Comparison of ENCODE assay signal across 10 cellular contexts in the genomic region with DNA sequence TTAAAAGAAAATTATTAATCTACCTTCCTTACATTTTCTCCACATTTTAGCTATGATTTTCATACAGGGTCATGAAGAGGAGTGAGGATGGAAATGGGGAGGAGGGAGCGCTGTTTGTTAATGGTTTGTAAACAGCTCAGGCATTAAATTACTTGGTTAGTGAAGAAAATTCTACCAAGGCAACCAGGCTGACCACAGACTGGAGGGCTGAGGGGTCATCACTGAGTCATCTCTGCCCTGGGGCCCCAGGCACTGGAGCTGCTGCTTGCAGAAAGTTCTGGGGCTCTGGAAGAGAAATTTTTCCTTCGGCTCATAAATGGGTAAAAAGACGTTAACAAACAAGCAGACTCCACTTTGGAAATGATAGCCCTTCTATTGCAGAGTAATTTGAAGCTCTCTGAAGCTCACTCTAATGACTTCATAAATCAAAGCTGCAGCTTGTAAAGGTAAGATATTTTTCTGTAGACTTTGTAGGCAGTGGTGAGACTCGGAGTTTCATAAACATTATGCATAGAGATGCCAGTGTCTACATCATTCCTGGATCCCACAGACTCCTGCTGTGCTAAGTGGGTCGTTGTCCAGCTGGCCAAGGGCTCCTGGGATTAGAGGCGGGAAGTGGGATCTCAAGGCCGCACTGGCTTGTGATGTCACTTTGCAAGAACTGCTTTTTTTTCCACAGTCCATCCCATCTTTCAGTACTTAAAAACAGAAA.
DNase-seq lines count a peak whose midpoint lies in the region; ATAC-seq and TF ChIP-seq lines count a peak whose summit lies in the region.
"Had no signal": no experiment of that assay in that cellular context is flagged by ENCODE, and none has a peak within 500 bp of the region (broad histone marks: within the 10 kb centered on the region; RNA-seq: fewer than 3 reads in every experiment).

No MANE protein-coding gene starts in this region.

- intact Hi-C loops in ascending aorta (cut with DNase I): no loop called here

- no peaks in the 10 kb centered on the region for H3K27me3 ChIP-seq in ascending aorta

- no peaks in the 10 kb centered on the region for H3K9me3 ChIP-seq in ascending aorta

- no peaks in the 10 kb centered on the region for H3K4me1 ChIP-seq in ascending aorta

- H3K4me3 ChIP-seq in astrocyte of the spinal cord (ENCODE audit: low read depth, low read length): no peak overlapping the region
- no peak overlapping the region for H3K4me3 ChIP-seq in ascending aorta

- no peak for ATAC-seq in GM18519 (IDR thresholded peaks at IDR 0.05; ENCODE audit: low FRiP score, unreplicated experiment)

- peak; percentile 75 for DNase-seq in AG08396 (ENCODE audit: low spot score)
- peak; percentile 73 for DNase-seq in HT1080 (ENCODE audit: low read depth)
- peak; percentile 88 for DNase-seq in astrocyte of the spinal cord (ENCODE audit: low read depth, low spot score)
- peak; percentile 87 for DNase-seq in left kidney (ENCODE audit: low read depth, low spot score)
- no peak for DNase-seq in anterior cingulate cortex (lab: John Stamatoyannopoulos, UW)
- DNase-seq in ascending aorta (ENCODE audit: low spot score in 2 of 2): no peak
- no peak for DNase-seq in stimulated activated CD4-positive, alpha-beta T cell treated with anti-CD3 and anti-CD28 coated beads, Interleukin-12 subunit alpha, Interleukin-12 subunit beta, amount 100 ng/mL, for 4 hours
- DNase-seq: DMS 273 treated with DMSO at 0.1 percent for 48 hours; stimulated activated naive CD4-positive, alpha-beta T cell had no signal

- peak overlapping the region in 1 of 2 donors; percentile 13 for H3K27ac ChIP-seq in ascending aorta

- TF ChIP-seq CTCF in astrocyte of the spinal cord (IDR thresholded peaks at IDR 0.05; ENCODE audit: low read depth, low read length) (no peak), ascending aorta (IDR thresholded peaks at IDR 0.05) (no peak)

- in situ Hi-C loops in astrocyte of the spinal cord (cut with HindIII; ENCODE audit: low sequenced_read_pairs): no loop called here

- H3K36me3 ChIP-seq in ascending aorta: peaks cover 60 to 79% of the 10 kb centered on the region in 2 donors

Comparison
In these comparisons a context has a peak if more than half of its experiments do, and no peak if none do; other contexts are left out.
1. DNase-seq: peak in AG08396 (single experiment), HT1080 (single experiment), astrocyte of the spinal cord (single experiment) and left kidney (single experiment); none in anterior cingulate cortex (0 of 58), ascending aorta (0 of 2) and stimulated activated CD4-positive, alpha-beta T cell treated with anti-CD3 and anti-CD28 coated beads, Interleukin-12 subunit alpha, Interleukin-12 subunit beta, amount 100 ng/mL, for 4 hours (single experiment).